In the genomic region with DNA sequence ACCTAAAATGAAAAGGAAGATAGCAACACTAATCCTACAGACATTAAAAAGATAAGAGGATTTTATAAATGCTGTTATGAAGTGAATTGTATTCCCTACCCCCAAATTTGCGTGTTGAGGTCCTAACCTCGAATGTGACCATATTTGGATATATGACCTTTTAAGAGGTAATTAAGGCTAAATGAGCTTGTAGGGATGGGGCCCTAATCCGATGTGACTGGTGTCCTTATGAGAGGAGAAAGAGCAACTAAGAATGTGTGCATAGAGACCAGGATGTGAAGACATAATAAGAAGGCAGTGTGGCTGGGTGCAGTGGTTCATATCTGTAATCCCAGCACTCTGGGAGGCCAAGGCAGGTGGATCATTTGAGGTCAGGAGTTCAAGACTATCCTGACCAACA, we compare ENCODE assay signal across 30 cellular contexts. TPM values are rescaled to one million over a fixed set of nuclear protein-coding genes. Genes with fewer than 3 reads are reported as not detected.
"Had no signal": no experiment of that assay in that cellular context is flagged by ENCODE, and none has a peak within 500 bp of the region (broad histone marks: within the 10 kb centered on the region; RNA-seq: fewer than 3 reads in every experiment).

No MANE protein-coding gene starts in this region.

- H3K4me3 ChIP-seq: colonic mucosa, coronary artery, dorsolateral prefrontal cortex, esophagus muscularis mucosa, esophagus squamous epithelium, gastrocnemius medialis, gastroesophageal sphincter, heart left ventricle, heart right ventricle had no signal

- H3K27me3 ChIP-seq: colonic mucosa, dorsolateral prefrontal cortex, esophagus muscularis mucosa, esophagus squamous epithelium, gastrocnemius medialis, heart left ventricle, heart right ventricle had no signal

- DNase-seq: colonic mucosa; cortex of kidney; dorsolateral prefrontal cortex; effector CD4-positive, alpha-beta T cell; effector CD8-positive, alpha-beta T cell; effector memory CD4-positive, alpha-beta T cell; effector memory CD8-positive, alpha-beta T cell; erythroblast; esophagus squamous epithelium; foreskin fibroblast; foreskin keratinocyte; foreskin melanocyte; gastrocnemius medialis; glutamatergic neuron; head of caudate nucleus; heart left ventricle; heart right ventricle had no signal

- H3K27ac Mint-ChIP-seq: dendritic cell treated with granulocyte-macrophage colony-stimulating factor and Interleukin-4, amounts not matched to agents 40 ng/mL and 50 ng/mL, for 4 days; effector memory CD8-positive, alpha-beta T cell had no signal

- FAIRE-seq: colon, endothelial cell of umbilical vein, frontal cortex had no signal

- ATAC-seq: effector memory CD8-positive, alpha-beta T cell; esophagus mucosa; foreskin keratinocyte; gastrocnemius medialis; gastroesophageal sphincter; heart left ventricle; heart right ventricle had no signal

- H3K4me3 Mint-ChIP-seq: dendritic cell treated with granulocyte-macrophage colony-stimulating factor and Interleukin-4, amounts not matched to agents 40 ng/mL and 50 ng/mL, for 4 days; effector memory CD8-positive, alpha-beta T cell had no signal

- H3K4me1 ChIP-seq: colonic mucosa, esophagus muscularis mucosa, esophagus squamous epithelium, foreskin keratinocyte, gastrocnemius medialis, gastroesophageal sphincter, heart left ventricle, heart right ventricle had no signal

- H3K36me3 ChIP-seq: colonic mucosa, esophagus muscularis mucosa, esophagus squamous epithelium, gastrocnemius medialis, gastroesophageal sphincter, heart left ventricle, heart right ventricle had no signal

- H3K9me3 ChIP-seq: colonic mucosa, esophagus muscularis mucosa, esophagus squamous epithelium, gastrocnemius medialis had no signal

- H3K27ac ChIP-seq: colonic mucosa, coronary artery, dorsolateral prefrontal cortex, epithelial cell of prostate, esophagus muscularis mucosa, esophagus squamous epithelium, foreskin keratinocyte, gastrocnemius medialis, gastroesophageal sphincter, heart left ventricle, heart right ventricle had no signal

RNA-seq across cellular contexts. Expression of a gene that starts 48.2 kb away (rescaled TPM):
- total RNA-seq: chondrocyte, dermis microvascular lymphatic vessel endothelial cell, endothelial cell of umbilical vein, epithelial cell of proximal tubule, foreskin keratinocyte, glomerular endothelial cell had no signal
- polyA plus RNA-seq: endothelial cell of umbilical vein, foreskin keratinocyte had no signal
